In genomic region chr2:200525066-200525465, GRCh38 we compare ENCODE assay signal across 9 cellular contexts. TPM values are rescaled to one million over a fixed set of nuclear protein-coding genes. Genes with fewer than 3 reads are reported as not detected.
DNase-seq lines count a peak whose midpoint lies in the region; ATAC-seq and TF ChIP-seq lines count a peak whose summit lies in the region.
"Had no signal": no experiment of that assay in that cellular context is flagged by ENCODE, and none has a peak within 500 bp of the region (broad histone marks: within the 10 kb centered on the region; RNA-seq: fewer than 3 reads in every experiment).

No MANE protein-coding gene starts in this region.

- H3K4me3 Mint-ChIP-seq in HFFc6 (peak overlapping the region; percentile 94; the same call in 1 of the 2 replicates), immature natural killer cell (peak overlapping the region in 4 of 5 donors; percentile 86 to 93 (median 92))

- no peak for TF ChIP-seq CTCF in HFFc6 (IDR thresholded peaks at IDR 0.05)
- TF ChIP-seq CTCF in WI38 (IDR thresholded peaks at IDR 0.05; ENCODE audit: low read depth, low read length), result no peak
- no peak for TF ChIP-seq CTCF in smooth muscle cell (IDR thresholded peaks at IDR 0.05; ENCODE audit: borderline replicate concordance, insufficient read depth, poor library complexity, severe bottlenecking)
- TF ChIP-seq CTCF in body of pancreas (IDR thresholded peaks at IDR 0.05), result no peak

- H3K9me3 Mint-ChIP-seq in HFFc6, result no peaks in the 10 kb centered on the region
- H3K9me3 Mint-ChIP-seq in immature natural killer cell, result no peaks in the 10 kb centered on the region

- TF ChIP-seq POLR2A in body of pancreas (IDR thresholded peaks at IDR 0.05), result no peak

- no peaks in the 10 kb centered on the region for H3K4me1 ChIP-seq in smooth muscle cell (ENCODE audit: low read depth)
- peaks cover 7% of the 10 kb centered on the region for H3K4me1 ChIP-seq in body of pancreas

- H2AFZ ChIP-seq in smooth muscle cell (ENCODE audit: low read depth), result peak overlapping the region; percentile 94

- no peaks in the 10 kb centered on the region for H3K9me3 ChIP-seq in smooth muscle cell (replicated peaks; ENCODE audit: low read depth)
- no peaks in the 10 kb centered on the region for H3K9me3 ChIP-seq in body of pancreas
- H3K9me3 ChIP-seq: spleen had no signal

- no peaks in the 10 kb centered on the region for H3F3A ChIP-seq in smooth muscle cell (ENCODE audit: low read depth)

- H3K27ac Mint-ChIP-seq in HFFc6 (no peak overlapping the region), immature natural killer cell (peak overlapping the region in 1 of 6 donors; percentile 7)

- H4K20me1 ChIP-seq in smooth muscle cell (ENCODE audit: low read depth), result no peaks in the 10 kb centered on the region

- no peak for DNase-seq in HFFc6
- DNase-seq in immature natural killer cell, result no peak
- no peak for DNase-seq in smooth muscle cell (lab: John Stamatoyannopoulos, UW; ENCODE audit: unreplicated experiment)
- DNase-seq in effector CD4-positive, alpha-beta T cell, result no peak
- no peak for DNase-seq in body of pancreas
- no peak for DNase-seq in occipital lobe (lab: John Stamatoyannopoulos, UW)
- DNase-seq: erythroblast, spleen had no signal

- H3K27me3 Mint-ChIP-seq in HFFc6 (ENCODE audit: insufficient read depth) (peaks cover 5% of the 10 kb centered on the region), immature natural killer cell (ENCODE audit: low read depth in 3 of 3) (peaks cover 2 to 12% (median 6%) of the 10 kb centered on the region in 3 donors)

- H3K4me2 ChIP-seq in smooth muscle cell, result peak overlapping the region; percentile 84

- WGBS in smooth muscle cell (ENCODE audit: low lambda C conversion rate), result 99% methylated on average over 2 of the region's 2 CpGs
- 31 to 32% methylated on average over 2 of the region's 2 CpGs for WGBS in body of pancreas, 2 donors

- H3K79me2 ChIP-seq in smooth muscle cell (ENCODE audit: low read depth), result peaks cover 23% of the 10 kb centered on the region

- no peak overlapping the region for H3K9ac ChIP-seq in smooth muscle cell (ENCODE audit: low read depth)

- H3K27ac ChIP-seq in smooth muscle cell (ENCODE audit: low read depth) (no peak overlapping the region), body of pancreas (no peak overlapping the region)

- intact Hi-C loops in body of pancreas (cut with DNase I), result no loop called here

- H3K4me3 ChIP-seq in WI38 (ENCODE audit: low read depth, low read length), result peak overlapping the region; percentile 85
- peak overlapping the region; percentile 83 for H3K4me3 ChIP-seq in smooth muscle cell
- H3K4me3 ChIP-seq in body of pancreas, result no peak overlapping the region

- H3K4me1 Mint-ChIP-seq in HFFc6 (ENCODE audit: low read depth) (peaks cover 35% of the 10 kb centered on the region), immature natural killer cell (peaks cover 12 to 22% of the 10 kb centered on the region in 2 donors)

- no peaks in the 10 kb centered on the region for H3K36me3 Mint-ChIP-seq in HFFc6 (ENCODE audit: low read depth)
- no peaks in the 10 kb centered on the region for H3K36me3 Mint-ChIP-seq in immature natural killer cell

- peaks cover 13% of the 10 kb centered on the region for H3K27me3 ChIP-seq in smooth muscle cell (ENCODE audit: low read depth)
- no peaks in the 10 kb centered on the region for H3K27me3 ChIP-seq in body of pancreas

- ATAC-seq in body of pancreas, result no peak

- H3K36me3 ChIP-seq in smooth muscle cell (ENCODE audit: low read depth) (no peaks in the 10 kb centered on the region), body of pancreas (replicated peaks in 1 of 2; ENCODE audit: insufficient read depth in 1 of 2, low read depth in 2 of 2) (no peaks in the 10 kb centered on the region)
- H3K36me3 ChIP-seq: spleen had no signal

RNA-seq across cellular contexts. Expression of gene SGO2, which starts 0.9 kb away (rescaled TPM):
- 10 to 100 TPM; 10.6 to 22.3 (median 20.5) TPM for total RNA-seq in HFFc6 (2021; fragmentation: NEBNext Ultra II Directional; extraction: Animal tissue kit (Norgen Biotek cat#: 25700))
- polyA plus RNA-seq in immature natural killer cell (1 to 10 TPM; 3.4 to 6.1 (median 4.3) TPM), smooth muscle cell (7.1 and 8.7 TPM in 2 replicates)
- total RNA-seq in smooth muscle cell (7.5 and 9.6 TPM in 2 replicates), body of pancreas (1 to 10 TPM; 1.6 to 2.3 TPM), occipital lobe (4.8 TPM)

RNA-seq across cellular contexts. Expression of gene KCTD18, which starts 15.2 kb away (rescaled TPM):
- 10 to 100 TPM; 11.2 to 14.6 (median 13.3) TPM for total RNA-seq in HFFc6 (2021; fragmentation: NEBNext Ultra II Directional; extraction: Animal tissue kit (Norgen Biotek cat#: 25700))
- 10 to 100 TPM; 15.5 to 19.9 (median 16.0) TPM for polyA plus RNA-seq in immature natural killer cell
- 10.9 and 22.5 TPM in 2 replicates for total RNA-seq in smooth muscle cell
- 10.1 and 10.3 TPM in 2 replicates for polyA plus RNA-seq in smooth muscle cell
- total RNA-seq in body of pancreas, result 10 to 100 TPM; 10.5 to 42.3 TPM
- total RNA-seq in occipital lobe, result 10.0 TPM

Comparison
In these comparisons a context has a peak if more than half of its experiments do, and no peak if none do; other contexts are left out.
1. H3K4me3 ChIP-seq: peak in WI38 (single experiment) and smooth muscle cell (single experiment); none in body of pancreas (0 of 2).